Comparison of ENCODE assay signal across 26 cellular contexts in the genomic region with DNA sequence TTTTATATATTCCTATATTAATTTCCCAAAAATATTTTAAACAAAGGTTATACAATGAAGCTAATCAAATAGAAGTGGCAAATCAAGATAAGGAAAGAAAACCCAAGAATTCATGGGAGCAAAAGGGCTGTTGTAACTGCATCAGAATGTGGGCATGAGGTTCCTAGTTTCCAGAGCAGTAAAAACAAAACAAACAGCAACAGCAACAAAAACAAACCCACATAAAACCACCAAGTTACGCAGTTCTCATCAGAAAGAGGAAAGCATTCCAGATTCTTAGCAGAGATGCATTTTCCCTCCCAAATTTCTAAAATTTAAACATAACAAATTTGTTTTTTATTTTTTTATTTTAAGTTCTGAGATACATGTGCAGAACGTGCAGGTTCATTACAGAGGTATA.
DNase-seq lines count a peak whose midpoint lies in the region; ATAC-seq and TF ChIP-seq lines count a peak whose summit lies in the region.
"Had no signal": no experiment of that assay in that cellular context is flagged by ENCODE, and none has a peak within 500 bp of the region (broad histone marks: within the 10 kb centered on the region; RNA-seq: fewer than 3 reads in every experiment).

No MANE protein-coding gene starts in this region.

- TF ChIP-seq CTCF in choroid plexus epithelial cell (conservative IDR thresholded peaks at IDR 0.05; ENCODE audit: low read depth, low read length): no peak

- H3K4me3 ChIP-seq in choroid plexus epithelial cell (ENCODE audit: low read depth, low read length): no peak overlapping the region
- H3K4me3 ChIP-seq: K562, SK-N-MC, testis had no signal

- peak; percentile 11 for DNase-seq in SKM-1 treated with dmso at 0.1 percent for 144 hours (lab: John Stamatoyannopoulos, UW; ENCODE audit: unreplicated experiment)
- DNase-seq in SKM-1 (lab: John Stamatoyannopoulos, UW; ENCODE audit: unreplicated experiment): no peak
- peak; percentile 56 for DNase-seq in OCI-M1 (lab: John Stamatoyannopoulos, UW)
- DNase-seq in choroid plexus epithelial cell (ENCODE audit: low read depth): peak; percentile 49
- DNase-seq in NCI-H1048 (lab: John Stamatoyannopoulos, UW): no peak
- no peak for DNase-seq in glomerular visceral epithelial cell (ENCODE audit: extremely low spot score)
- DNase-seq: activated CD4-positive, alpha-beta T cell treated with anti-CD3 and anti-CD28 coated beads, Interleukin-2, amount 10 ng/mL, durations not matched to agents 24 days and 14 days; activated effector memory CD4-positive, alpha-beta T cell treated with anti-CD3 and anti-CD28 coated beads, Interleukin-2, amount 50 U/mL, for 16 hours; activated naive CD8-positive, alpha-beta T cell treated with anti-CD3 and anti-CD28 coated beads for 36 hours; activated T-cell treated with anti-CD3 and anti-CD28 coated beads, Interleukin-2, amount 50 U/mL, for 1 hour; AML-193; H9; left ventricle myocardium superior; naive B cell; NCI-H1092; NCI-H1930; NCI-H526; RPMI8226; stimulated activated CD4-positive, alpha-beta T cell treated with anti-CD3 and anti-CD28 coated beads, Interleukin-15, amount 100 ng/mL, for 24 hours; stimulated activated naive CD8-positive, alpha-beta T cell treated with anti-CD3 and anti-CD28 coated beads, Interleukin-15, Interleukin-2, amounts not matched to agents 100 U/mL and 50 U/mL, for 24 hours; T-helper 2 cell; testis had no signal

- ATAC-seq in GM19035 (IDR thresholded peaks at IDR 0.05; ENCODE audit: unreplicated experiment): no peak
- ATAC-seq in GM21528 (IDR thresholded peaks at IDR 0.05; ENCODE audit: low FRiP score, unreplicated experiment): no peak
- ATAC-seq: K562; left ventricle myocardium superior; stimulated activated naive CD8-positive, alpha-beta T cell treated with anti-CD3 and anti-CD28 coated beads, Interleukin-15, Interleukin-2, amounts not matched to agents 100 U/mL and 50 U/mL, for 24 hours had no signal

Comparison
In these comparisons a context has a peak if more than half of its experiments do, and no peak if none do; other contexts are left out.
1. DNase-seq: peak in SKM-1 treated with dmso at 0.1 percent for 144 hours (single experiment), OCI-M1 (single experiment) and choroid plexus epithelial cell (single experiment); none in SKM-1 (single experiment), NCI-H1048 (single experiment) and glomerular visceral epithelial cell (single experiment).